12 cellular contexts compared by ENCODE assay signal in genomic region chr22:37145415-37146385, GRCh38. TPM values are rescaled to one million over a fixed set of nuclear protein-coding genes. Genes with fewer than 3 reads are reported as not detected.
DNase-seq lines count a peak whose midpoint lies in the region; ATAC-seq and TF ChIP-seq lines count a peak whose summit lies in the region.
"Had no signal": no experiment of that assay in that cellular context is flagged by ENCODE, and none has a peak within 500 bp of the region (broad histone marks: within the 10 kb centered on the region; RNA-seq: fewer than 3 reads in every experiment).

No MANE protein-coding gene starts in this region.

- H3K27me3 ChIP-seq in RWPE2 (ENCODE audit: insufficient read depth, poor library complexity, severe bottlenecking), result no peaks in the 10 kb centered on the region
- H3K27me3 ChIP-seq in spleen (replicated peaks in 1 of 7), result peaks cover 0 to 7% (median 0%) of the 10 kb centered on the region in 7 donors

- H3K9me3 Mint-ChIP-seq in activated CD4-positive, alpha-beta T cell treated with anti-CD3 and anti-CD28 coated beads, Interleukin-2, amount 10 ng/mL, durations not matched to agents 24 days and 14 days, result peaks cover 2% of the 10 kb centered on the region
- peaks cover 2% of the 10 kb centered on the region for H3K9me3 Mint-ChIP-seq in glutamatergic neuron (ENCODE audit: unreplicated experiment)

- H3K4me1 Mint-ChIP-seq in activated CD4-positive, alpha-beta T cell treated with anti-CD3 and anti-CD28 coated beads, Interleukin-2, amount 10 ng/mL, durations not matched to agents 24 days and 14 days, result peaks cover 57% of the 10 kb centered on the region
- peaks cover 8% of the 10 kb centered on the region for H3K4me1 Mint-ChIP-seq in glutamatergic neuron (ENCODE audit: low read depth, unreplicated experiment)

- H3K36me3 Mint-ChIP-seq in activated CD4-positive, alpha-beta T cell treated with anti-CD3 and anti-CD28 coated beads, Interleukin-2, amount 10 ng/mL, durations not matched to agents 24 days and 14 days (ENCODE audit: low read depth), result peaks cover 69% of the 10 kb centered on the region
- no peaks in the 10 kb centered on the region for H3K36me3 Mint-ChIP-seq in glutamatergic neuron (ENCODE audit: unreplicated experiment)
- H3K36me3 Mint-ChIP-seq: mesothelial cell of epicardium had no signal

- peak overlapping the region; percentile 99 for H3K27ac Mint-ChIP-seq in activated CD4-positive, alpha-beta T cell treated with anti-CD3 and anti-CD28 coated beads, Interleukin-2, amount 10 ng/mL, durations not matched to agents 24 days and 14 days
- no peak overlapping the region for H3K27ac Mint-ChIP-seq in glutamatergic neuron (ENCODE audit: unreplicated experiment)
- H3K27ac Mint-ChIP-seq: mesothelial cell of epicardium had no signal

- H3K27ac ChIP-seq in RWPE2 (ENCODE audit: poor library complexity, severe bottlenecking) (no peak overlapping the region), spleen (peak overlapping the region in 3 of 8 donors; percentile 84 to 89 (median 85))
- H3K27ac ChIP-seq: dorsolateral prefrontal cortex, heart left ventricle had no signal

- H3K4me3 Mint-ChIP-seq in activated CD4-positive, alpha-beta T cell treated with anti-CD3 and anti-CD28 coated beads, Interleukin-2, amount 10 ng/mL, durations not matched to agents 24 days and 14 days, result peak overlapping the region; percentile 96
- H3K4me3 Mint-ChIP-seq in glutamatergic neuron (ENCODE audit: unreplicated experiment), result peak overlapping the region; percentile 42
- H3K4me3 Mint-ChIP-seq: mesothelial cell of epicardium had no signal

- no peaks in the 10 kb centered on the region for H3K4me1 ChIP-seq in RWPE2 (ENCODE audit: insufficient read depth, poor library complexity, severe bottlenecking)
- H3K4me1 ChIP-seq in spleen, result peaks cover 0 to 76% (median 10%) of the 10 kb centered on the region in 6 donors

- TF ChIP-seq POLR2A in spleen (IDR thresholded peaks at IDR 0.05), result no peak

- WGBS in spleen, 5 donors, result 48 to 57% (median 52%) methylated on average over 17 to 20 of the region's 20 CpGs

- ATAC-seq in RWPE2 (ENCODE audit: low read depth), result peak; percentile 57; the same call in 2 of the 3 replicates
- no peak for ATAC-seq in GM18511 (IDR thresholded peaks at IDR 0.05; ENCODE audit: unreplicated experiment)
- no peak for ATAC-seq in HG02571 (IDR thresholded peaks at IDR 0.05; ENCODE audit: unreplicated experiment)
- ATAC-seq: heart left ventricle had no signal

- no peak for TF ChIP-seq CTCF in RWPE2 (IDR thresholded peaks at IDR 0.05; ENCODE audit: poor library complexity, severe bottlenecking)
- TF ChIP-seq CTCF in glutamatergic neuron (IDR thresholded peaks at IDR 0.05; ENCODE audit: partially characterized antibody, unreplicated experiment), result no peak
- no peak for TF ChIP-seq CTCF in spleen (IDR thresholded peaks at IDR 0.05 in 8 of 11, conservative IDR thresholded peaks at IDR 0.05 in 3 of 11)

- H3K27me3 Mint-ChIP-seq in activated CD4-positive, alpha-beta T cell treated with anti-CD3 and anti-CD28 coated beads, Interleukin-2, amount 10 ng/mL, durations not matched to agents 24 days and 14 days, result peaks cover 2% of the 10 kb centered on the region
- no peaks in the 10 kb centered on the region for H3K27me3 Mint-ChIP-seq in glutamatergic neuron (ENCODE audit: unreplicated experiment)

- DNase-seq in activated CD4-positive, alpha-beta T cell treated with anti-CD3 and anti-CD28 coated beads, Interleukin-2, amount 10 ng/mL, durations not matched to agents 24 days and 14 days, result no peak
- DNase-seq in activated CD4-positive, alpha-beta T cell treated with anti-CD3 and anti-CD28 coated beads for 4 hours, result no peak
- DNase-seq in RWPE2 (ENCODE audit: low spot score) (no peak), glutamatergic neuron (no peak), spleen (no peak)
- DNase-seq in NK-92 treated with Interleukin-12 subunit alpha and Interleukin-12 subunit beta, amount 100 ng/mL, for 24 hours (lab: John Stamatoyannopoulos, UW), result no peak
- DNase-seq: activated effector memory CD4-positive, alpha-beta T cell treated with anti-CD3 and anti-CD28 coated beads, Interleukin-2, amount 50 U/mL, for 16 hours; dorsolateral prefrontal cortex had no signal

- H3K4me3 ChIP-seq in RWPE2 (ENCODE audit: severe bottlenecking), result no peak overlapping the region
- H3K4me3 ChIP-seq in spleen, result peak overlapping the region in 5 of 8 donors; percentile 17 to 70 (median 45)
- H3K4me3 ChIP-seq: dorsolateral prefrontal cortex had no signal

- intact Hi-C loops in activated CD4-positive, alpha-beta T cell treated with anti-CD3 and anti-CD28 coated beads, Interleukin-2, amount 10 ng/mL, durations not matched to agents 24 days and 14 days (cut with micrococcal nuclease), result no loop called here
- intact Hi-C loops in spleen (cut with DNase I; ENCODE audit: low total_unique reads), result no loop called here

- H3K36me3 ChIP-seq in RWPE2 (ENCODE audit: low read depth), result no peaks in the 10 kb centered on the region
- H3K36me3 ChIP-seq in spleen, result peaks cover 0 to 36% (median 7%) of the 10 kb centered on the region in 6 donors
- H3K36me3 ChIP-seq: heart left ventricle had no signal

- H3K9me3 ChIP-seq in RWPE2 (ENCODE audit: severe bottlenecking) (no peaks in the 10 kb centered on the region), spleen (peaks cover 0 to 2% (median 0%) of the 10 kb centered on the region in 8 donors)

RNA-seq across cellular contexts. Expression of gene IL2RB, which starts 4.0 kb away (rescaled TPM):
- 288 and 296 TPM in 2 replicates for total RNA-seq in activated CD4-positive, alpha-beta T cell treated with anti-CD3 and anti-CD28 coated beads, Interleukin-2, amount 10 ng/mL, durations not matched to agents 24 days and 14 days
- total RNA-seq in glutamatergic neuron (ENCODE audit: unreplicated experiment), result not detected
- total RNA-seq in spleen, result 10 to 100 TPM; 20.6 to 75.2 (median 51.5) TPM
- 1 to 10 TPM; 3.7 to 5.9 (median 3.9) TPM for polyA plus RNA-seq in spleen

RNA-seq across cellular contexts. Expression of gene TMPRSS6, which starts 36.2 kb away (rescaled TPM):
- total RNA-seq in activated CD4-positive, alpha-beta T cell treated with anti-CD3 and anti-CD28 coated beads, Interleukin-2, amount 10 ng/mL, durations not matched to agents 24 days and 14 days, result 6.8 and 7.1 TPM in 2 replicates
- total RNA-seq in glutamatergic neuron (ENCODE audit: unreplicated experiment), result 0.12 TPM
- total RNA-seq in spleen, result under 1 TPM in 2 of 7 donors, not detected in 5; 0.54 to 0.55 TPM
- under 1 TPM; 0.09 to 0.28 (median 0.26) TPM for polyA plus RNA-seq in spleen
- total RNA-seq: dorsolateral prefrontal cortex, mesothelial cell of epicardium had no signal
- polyA plus RNA-seq: heart left ventricle had no signal

RNA-seq across cellular contexts. Expression of gene C1QTNF6, which starts 42.3 kb away (rescaled TPM):
- total RNA-seq in activated CD4-positive, alpha-beta T cell treated with anti-CD3 and anti-CD28 coated beads, Interleukin-2, amount 10 ng/mL, durations not matched to agents 24 days and 14 days, result 6.0 and 6.9 TPM in 2 replicates
- 3.3 TPM for total RNA-seq in glutamatergic neuron (ENCODE audit: unreplicated experiment)
- total RNA-seq in spleen, result 10 to 100 TPM in 1 of 7 donors, 1 to 10 TPM in 6; 5.3 to 10.3 (median 6.9) TPM
- polyA plus RNA-seq in spleen, result 1 to 10 TPM; 7.7 to 8.9 (median 8.8) TPM

Comparison
In these comparisons a context has a peak if more than half of its experiments do, and no peak if none do; other contexts are left out.
1. RNA of gene IL2RB, which starts 4.0 kb away (total RNA-seq): 288 to 296 TPM in activated CD4-positive, alpha-beta T cell treated with anti-CD3 and anti-CD28 coated beads, Interleukin-2, amount 10 ng/mL, durations not matched to agents 24 days and 14 days and 20.6 to 75.2 TPM in spleen; not detected in glutamatergic neuron (single experiment); every median in the first group is over 10 times any median in the second.